ENCODE assay signal across 30 cellular contexts in genomic region chr20:35669681-35670080, GRCh38.
"Had no signal": no experiment of that assay in that cellular context is flagged by ENCODE, and none has a peak within 500 bp of the region (broad histone marks: within the 10 kb centered on the region; RNA-seq: fewer than 3 reads in every experiment).

No MANE protein-coding gene starts in this region.

- H3K27ac Mint-ChIP-seq: activated CD4-positive, alpha-beta T cell treated with anti-CD3 and anti-CD28 coated beads for 36 hours; activated CD4-positive, alpha-beta T cell treated with anti-CD3 and anti-CD28 coated beads, Interleukin-2, amount 10 ng/mL, durations not matched to agents 7 days and 5 days; activated naive CD4-positive, alpha-beta T cell treated with anti-CD3 and anti-CD28 coated beads for 36 hours; activated T-cell treated with anti-CD3 and anti-CD28 coated beads, Interleukin-2, amount 50 U/mL, for 24 hours; T-cell had no signal

- H3K4me1 ChIP-seq: adrenal gland, breast epithelium, Peyer's patch had no signal

- H3K9me3 Mint-ChIP-seq: activated CD4-positive, alpha-beta T cell treated with anti-CD3 and anti-CD28 coated beads, Interleukin-2, amount 10 ng/mL, durations not matched to agents 7 days and 5 days; activated naive CD4-positive, alpha-beta T cell treated with anti-CD3 and anti-CD28 coated beads for 36 hours; activated naive CD4-positive, alpha-beta T cell treated with anti-CD3 and anti-CD28 coated beads, Interleukin-2, amount 50 U/mL, for 72 hours; activated T-cell treated with anti-CD3 and anti-CD28 coated beads, Interleukin-2, amount 50 U/mL, for 24 hours; T-cell had no signal

- H3K27ac ChIP-seq: adrenal gland, body of pancreas, breast epithelium, Peyer's patch, WERI-Rb-1 had no signal

- H3K4me3 ChIP-seq: adrenal gland, body of pancreas, breast epithelium, K562, Peyer's patch had no signal

- ATAC-seq: activated CD4-positive, alpha-beta T cell treated with anti-CD3 and anti-CD28 coated beads for 36 hours; activated naive CD4-positive, alpha-beta T cell treated with anti-CD3 and anti-CD28 coated beads, Interleukin-2, amount 50 U/mL, for 72 hours; body of pancreas; K562; PC-3; Right ventricle myocardium inferior; SK-N-SH treated with all-trans-retinoic acid at 6 μM for 48 hours; T-cell had no signal

- H3K27me3 ChIP-seq: adrenal gland, body of pancreas, breast epithelium, Peyer's patch had no signal

- H3K4me3 Mint-ChIP-seq: activated CD4-positive, alpha-beta T cell treated with anti-CD3 and anti-CD28 coated beads for 36 hours; activated CD4-positive, alpha-beta T cell treated with anti-CD3 and anti-CD28 coated beads, Interleukin-2, amount 10 ng/mL, durations not matched to agents 7 days and 5 days; activated naive CD4-positive, alpha-beta T cell treated with anti-CD3 and anti-CD28 coated beads for 36 hours; activated T-cell treated with anti-CD3 and anti-CD28 coated beads, Interleukin-2, amount 50 U/mL, for 24 hours; T-cell had no signal

- H3K9me3 ChIP-seq: adrenal gland, body of pancreas, breast epithelium, Peyer's patch had no signal

- DNase-seq: activated CD4-positive, alpha-beta T cell treated with anti-CD3 and anti-CD28 coated beads for 36 hours; activated CD4-positive, alpha-beta T cell treated with anti-CD3 and anti-CD28 coated beads, Interleukin-2, amount 10 ng/mL, durations not matched to agents 7 days and 5 days; activated CD4-positive, alpha-beta T cell treated with anti-CD3 and anti-CD28 coated beads, Interleukin-2, amount 50 U/mL, for 48 hours; activated CD4-positive, CD25-positive, alpha-beta regulatory T cell; activated CD8-positive, alpha-beta memory T cell treated with anti-CD3 and anti-CD28 coated beads for 24 hours; activated gamma-delta T cell treated with Interleukin-2 at 50 U/mL for 16 hours; activated naive CD4-positive, alpha-beta T cell treated with anti-CD3 and anti-CD28 coated beads for 36 hours; activated T-cell treated with anti-CD3 and anti-CD28 coated beads, Interleukin-2, amount 50 U/mL, for 24 hours; body of pancreas; cerebellar nuclear complex; IMR-90; NCI-H1105; NCI-H1417 treated with DMSO at 0.1 percent for 48 hours; NCI-H2029; NCI-H345; NCI-H524 treated with DMSO at 0.1 percent for 48 hours; PC-3; RPMI8226; SIG-M5; T-cell; T-helper 2 cell; T1000; WERI-Rb-1 had no signal

- H3K27me3 Mint-ChIP-seq: activated CD4-positive, alpha-beta T cell treated with anti-CD3 and anti-CD28 coated beads for 36 hours; activated CD4-positive, alpha-beta T cell treated with anti-CD3 and anti-CD28 coated beads, Interleukin-2, amount 10 ng/mL, durations not matched to agents 7 days and 5 days; activated T-cell treated with anti-CD3 and anti-CD28 coated beads, Interleukin-2, amount 50 U/mL, for 24 hours; T-cell had no signal
